8 cellular contexts compared by ENCODE assay signal in genomic region chr10:50625663-50626062, GRCh38. TPM values are rescaled to one million over a fixed set of nuclear protein-coding genes. Genes with fewer than 3 reads are reported as not detected.
DNase-seq lines count a peak whose midpoint lies in the region; ATAC-seq and TF ChIP-seq lines count a peak whose summit lies in the region.

No MANE protein-coding gene starts in this region.

- peaks cover 27% of the 10 kb centered on the region for H3K4me1 ChIP-seq in mononuclear cell (ENCODE audit: insufficient read depth, low read length)

- H3K9me3 ChIP-seq in mononuclear cell (ENCODE audit: low read depth, low read length): no peaks in the 10 kb centered on the region

- ATAC-seq in left colon: no peak

- no peak for TF ChIP-seq CTCF in choroid plexus epithelial cell (conservative IDR thresholded peaks at IDR 0.05; ENCODE audit: low read depth, low read length)

- no peaks in the 10 kb centered on the region for H3K27me3 ChIP-seq in mononuclear cell (ENCODE audit: insufficient read depth, low read length)

- DNase-seq in ELR (ENCODE audit: low read depth) (peak; percentile 22), NCI-H146 (lab: John Stamatoyannopoulos, UW) (peak; percentile 12), choroid plexus epithelial cell (ENCODE audit: low read depth) (peak; percentile 43), left colon (no peak), GM19240 (ENCODE audit: insufficient read length, low spot score) (no peak), NCI-H82 (lab: John Stamatoyannopoulos, UW) (no peak)
- DNase-seq in stimulated activated CD4-positive, alpha-beta T cell treated with anti-CD3 and anti-CD28 coated beads, Interleukin-4, amount 100 ng/mL, for 24 hours: no peak

- intact Hi-C loops in left colon (cut with DNase I, micrococcal nuclease): loop anchor here in 1 of 2 donors (10.0 kb wide), 1 partner anchor 201 kb away; no protein-coding TSS in a partner anchor

- peak overlapping the region; percentile 90 for H3K4me3 ChIP-seq in choroid plexus epithelial cell (ENCODE audit: low read depth, low read length)
- peak overlapping the region; percentile 91 for H3K4me3 ChIP-seq in mononuclear cell (ENCODE audit: low read length)

RNA-seq across cellular contexts. Expression of gene SGMS1, which starts 1.9 kb away (rescaled TPM):
- total RNA-seq in mononuclear cell (62.8 TPM), left colon (10 to 100 TPM; 17.8 to 20.8 TPM)

Comparison
In these comparisons a context has a peak if more than half of its experiments do, and no peak if none do; other contexts are left out.
1. DNase-seq: peak in ELR (single experiment), NCI-H146 (single experiment) and choroid plexus epithelial cell (single experiment); none in left colon (0 of 2), stimulated activated CD4-positive, alpha-beta T cell treated with anti-CD3 and anti-CD28 coated beads, Interleukin-4, amount 100 ng/mL, for 24 hours (single experiment), GM19240 (single experiment) and NCI-H82 (single experiment).